16 cellular contexts compared by ENCODE assay signal in the genomic region with DNA sequence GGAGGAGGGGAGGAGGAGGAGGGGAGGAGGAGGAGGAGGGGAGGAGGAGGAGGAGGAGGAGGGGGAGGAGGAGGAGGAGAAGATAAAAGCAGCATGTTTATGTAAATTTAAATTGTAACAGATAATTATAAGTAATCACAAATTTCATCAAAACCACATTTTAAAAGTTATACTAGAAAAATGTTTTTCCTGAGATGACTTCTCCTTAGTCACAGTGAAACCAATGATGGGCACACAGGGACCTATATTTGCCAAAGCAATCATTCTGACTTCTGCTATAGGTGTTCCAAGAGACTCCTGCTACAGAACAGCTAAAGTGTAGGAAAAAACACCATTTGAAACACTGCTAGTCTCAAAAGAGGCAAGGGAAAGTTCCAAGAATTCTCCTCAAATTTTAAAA.
DNase-seq lines count a peak whose midpoint lies in the region; ATAC-seq and TF ChIP-seq lines count a peak whose summit lies in the region.
"Had no signal": no experiment of that assay in that cellular context is flagged by ENCODE, and none has a peak within 500 bp of the region (broad histone marks: within the 10 kb centered on the region; RNA-seq: fewer than 3 reads in every experiment).

No MANE protein-coding gene starts in this region.

- H3K9me3 Mint-ChIP-seq in activated naive CD4-positive, alpha-beta T cell treated with anti-CD3 and anti-CD28 coated beads for 36 hours = no peaks in the 10 kb centered on the region
- H3K9me3 Mint-ChIP-seq in activated naive CD4-positive, alpha-beta T cell treated with anti-CD3 and anti-CD28 coated beads, Interleukin-2, amount 10 ng/mL, durations not matched to agents 7 days and 5 days = no peaks in the 10 kb centered on the region
- no peaks in the 10 kb centered on the region for H3K9me3 Mint-ChIP-seq in stimulated activated naive B cell treated with anti-CD40 and anti-IgM and Interleukin-4, amounts not matched to agents 10 μg/mL and 1 μg/mL and 100 μg/mL, for 72 hours
- H3K9me3 Mint-ChIP-seq: activated B cell treated with CpG ODN at 0.5 μM for 24 hours had no signal

- peak overlapping the region; percentile 45 for H3K4me2 ChIP-seq in SK-N-SH

- peaks cover 44% of the 10 kb centered on the region for H4K20me1 ChIP-seq in SK-N-SH (ENCODE audit: insufficient read depth)

- H3K27ac Mint-ChIP-seq in activated naive CD4-positive, alpha-beta T cell treated with anti-CD3 and anti-CD28 coated beads for 36 hours = no peak overlapping the region
- H3K27ac Mint-ChIP-seq in activated naive CD4-positive, alpha-beta T cell treated with anti-CD3 and anti-CD28 coated beads, Interleukin-2, amount 10 ng/mL, durations not matched to agents 7 days and 5 days = no peak overlapping the region
- peak overlapping the region; percentile 37 for H3K27ac Mint-ChIP-seq in stimulated activated naive B cell treated with anti-CD40 and anti-IgM and Interleukin-4, amounts not matched to agents 10 μg/mL and 1 μg/mL and 100 μg/mL, for 72 hours
- H3K27ac Mint-ChIP-seq: activated B cell treated with CpG ODN at 0.5 μM for 24 hours had no signal

- POLR2A ChIA-PET in SK-N-SH (lab: Yijun Ruan, JAX) = no interaction called here

- peak overlapping the region in 1 of 2 experiments; percentile 66; a peak in 2 of 4 replicates for H3K27ac ChIP-seq in SK-N-SH (ENCODE audit: low read depth in 2 of 2, low read length in 1 of 2)
- peak overlapping the region; percentile 34 for H3K27ac ChIP-seq in epithelial cell of prostate
- H3K27ac ChIP-seq in substantia nigra (ENCODE audit: low read depth, low read length, poor library complexity, severe bottlenecking) = no peak overlapping the region
- H3K27ac ChIP-seq: thoracic aorta had no signal

- no peak for TF ChIP-seq RAD21 in SK-N-SH (IDR thresholded peaks at IDR 0.05; ENCODE audit: low read length)

- H3K9ac ChIP-seq in SK-N-SH = peak overlapping the region; percentile 28; the same call in 1 of the 2 replicates

- no peak overlapping the region for H3K4me3 ChIP-seq in SK-N-SH (ENCODE audit: low read depth in 2 of 2, low read length in 1 of 2)
- H3K4me3 ChIP-seq: thoracic aorta had no signal

- DNase-seq in activated naive CD4-positive, alpha-beta T cell treated with anti-CD3 and anti-CD28 coated beads for 36 hours = peak; percentile 28
- DNase-seq in activated naive CD4-positive, alpha-beta T cell treated with anti-CD3 and anti-CD28 coated beads, Interleukin-2, amount 10 ng/mL, durations not matched to agents 7 days and 5 days = no peak
- DNase-seq in SK-N-SH = no peak
- no peak for DNase-seq in epithelial cell of prostate (ENCODE audit: low read depth, low spot score)
- DNase-seq in stimulated activated naive B cell treated with anti-CD40 and anti-IgM and Interleukin-4, amounts not matched to agents 10 μg/mL and 1 μg/mL and 100 μg/mL, for 72 hours = no peak
- DNase-seq in left cardiac atrium = no peak
- DNase-seq in substantia nigra (lab: John Stamatoyannopoulos, UW) = no peak
- DNase-seq: activated B cell treated with CpG ODN at 0.5 μM for 24 hours, cerebellar nuclear complex, COR-L47, foreskin melanocyte, NCI-H1105, NCI-H2171 treated with DMSO at 0.1 percent for 48 hours, NCI-H774 had no signal

- H3K4me1 ChIP-seq in SK-N-SH (ENCODE audit: control insufficient read depth in 1 of 2, insufficient read depth in 2 of 2, low read depth in 1 of 2, low read length in 1 of 2) = peaks cover 4 to 29% of the 10 kb centered on the region in 2 experiments

- no peaks in the 10 kb centered on the region for H3K27me3 Mint-ChIP-seq in activated naive CD4-positive, alpha-beta T cell treated with anti-CD3 and anti-CD28 coated beads for 36 hours (ENCODE audit: low read depth)
- no peaks in the 10 kb centered on the region for H3K27me3 Mint-ChIP-seq in activated naive CD4-positive, alpha-beta T cell treated with anti-CD3 and anti-CD28 coated beads, Interleukin-2, amount 10 ng/mL, durations not matched to agents 7 days and 5 days
- H3K27me3 Mint-ChIP-seq in stimulated activated naive B cell treated with anti-CD40 and anti-IgM and Interleukin-4, amounts not matched to agents 10 μg/mL and 1 μg/mL and 100 μg/mL, for 72 hours = no peaks in the 10 kb centered on the region
- H3K27me3 Mint-ChIP-seq: activated B cell treated with CpG ODN at 0.5 μM for 24 hours had no signal

- TF ChIP-seq EP300 in SK-N-SH (IDR thresholded peaks at IDR 0.05; ENCODE audit: borderline replicate concordance in 1 of 2, low read depth in 1 of 2, low read length in 1 of 2) = no peak

- peaks cover 27 to 91% of the 10 kb centered on the region in 2 experiments for H3K36me3 ChIP-seq in SK-N-SH (replicated peaks in 1 of 2; ENCODE audit: control insufficient read depth in 1 of 2, insufficient read depth in 2 of 2, low read length in 1 of 2)

- peaks cover 7% of the 10 kb centered on the region for H3K36me3 Mint-ChIP-seq in activated naive CD4-positive, alpha-beta T cell treated with anti-CD3 and anti-CD28 coated beads for 36 hours (ENCODE audit: low read depth)
- H3K36me3 Mint-ChIP-seq in activated naive CD4-positive, alpha-beta T cell treated with anti-CD3 and anti-CD28 coated beads, Interleukin-2, amount 10 ng/mL, durations not matched to agents 7 days and 5 days = peaks cover 16% of the 10 kb centered on the region
- peaks cover 8 to 22% of the 10 kb centered on the region in 2 donors for H3K36me3 Mint-ChIP-seq in stimulated activated naive B cell treated with anti-CD40 and anti-IgM and Interleukin-4, amounts not matched to agents 10 μg/mL and 1 μg/mL and 100 μg/mL, for 72 hours

- intact Hi-C loops in activated naive CD4-positive, alpha-beta T cell treated with anti-CD3 and anti-CD28 coated beads for 36 hours (cut with micrococcal nuclease) = loop anchor here (1.0 to 2.0 kb wide), 4 partner anchors 8 to 76 kb away; no protein-coding TSS in a partner anchor
- intact Hi-C loops in left cardiac atrium (cut with DNase I) = no loop called here

- no peaks in the 10 kb centered on the region for H3K27me3 ChIP-seq in SK-N-SH (ENCODE audit: insufficient read depth)

- no peak for TF ChIP-seq CTCF in SK-N-SH (IDR thresholded peaks at IDR 0.05)

- H3K9me2 ChIP-seq in SK-N-SH = no peaks in the 10 kb centered on the region

- CTCF ChIA-PET in activated naive CD4-positive, alpha-beta T cell treated with anti-CD3 and anti-CD28 coated beads for 36 hours (lab: Charles Lee) = interaction anchor here (0.9 to 1.3 kb wide), 4 partner anchors 8 to 82 kb away, joined by 3 to 4 read pairs (median 3); no protein-coding TSS in a partner anchor
- CTCF ChIA-PET in activated naive CD4-positive, alpha-beta T cell treated with anti-CD3 and anti-CD28 coated beads, Interleukin-2, amount 10 ng/mL, durations not matched to agents 7 days and 5 days (lab: Charles Lee) = interaction anchor here (1.1 kb wide), 1 partner anchor 39 kb away, joined by 4 read pairs; no protein-coding TSS in a partner anchor
- CTCF ChIA-PET in SK-N-SH (lab: Yijun Ruan, JAX) = interaction anchor here (0.6 to 1.2 kb wide), 3 partner anchors 27 to 152 kb away, joined by 3 read pairs; no protein-coding TSS in a partner anchor

- no peak overlapping the region for H2AFZ ChIP-seq in SK-N-SH (ENCODE audit: low read depth)

- H3K4me1 Mint-ChIP-seq in activated naive CD4-positive, alpha-beta T cell treated with anti-CD3 and anti-CD28 coated beads for 36 hours (ENCODE audit: low read depth) = peaks cover 14% of the 10 kb centered on the region
- H3K4me1 Mint-ChIP-seq in activated naive CD4-positive, alpha-beta T cell treated with anti-CD3 and anti-CD28 coated beads, Interleukin-2, amount 10 ng/mL, durations not matched to agents 7 days and 5 days = peaks cover 11% of the 10 kb centered on the region
- H3K4me1 Mint-ChIP-seq in stimulated activated naive B cell treated with anti-CD40 and anti-IgM and Interleukin-4, amounts not matched to agents 10 μg/mL and 1 μg/mL and 100 μg/mL, for 72 hours = no peaks in the 10 kb centered on the region
- H3K4me1 Mint-ChIP-seq: activated B cell treated with CpG ODN at 0.5 μM for 24 hours had no signal

- peak in 1 of 2 donors; percentile 48 for ATAC-seq in stimulated activated naive B cell treated with anti-CD40 and anti-IgM and Interleukin-4, amounts not matched to agents 10 μg/mL and 1 μg/mL and 100 μg/mL, for 72 hours (replicated peaks)
- ATAC-seq in left cardiac atrium (no peak), GM18868 (IDR thresholded peaks at IDR 0.05; ENCODE audit: unreplicated experiment) (no peak)

- no peak overlapping the region for H3K4me3 Mint-ChIP-seq in activated naive CD4-positive, alpha-beta T cell treated with anti-CD3 and anti-CD28 coated beads for 36 hours
- H3K4me3 Mint-ChIP-seq in activated naive CD4-positive, alpha-beta T cell treated with anti-CD3 and anti-CD28 coated beads, Interleukin-2, amount 10 ng/mL, durations not matched to agents 7 days and 5 days = no peak overlapping the region
- no peak overlapping the region for H3K4me3 Mint-ChIP-seq in stimulated activated naive B cell treated with anti-CD40 and anti-IgM and Interleukin-4, amounts not matched to agents 10 μg/mL and 1 μg/mL and 100 μg/mL, for 72 hours
- H3K4me3 Mint-ChIP-seq: activated B cell treated with CpG ODN at 0.5 μM for 24 hours had no signal

- peaks cover 87% of the 10 kb centered on the region for H3F3A ChIP-seq in SK-N-SH (replicated peaks; ENCODE audit: insufficient read depth)

- H3K9me3 ChIP-seq in SK-N-SH = no peaks in the 10 kb centered on the region
- H3K9me3 ChIP-seq: thoracic aorta had no signal

- H3K79me2 ChIP-seq in SK-N-SH (ENCODE audit: insufficient read depth) = peaks cover 92% of the 10 kb centered on the region

TF ChIP-seq in SK-N-SH, 30 proteins besides CTCF, POLR2A, EP300 and RAD21 (continues in another document):
- TF ChIP-seq POLR2AphosphoS5 (IDR thresholded peaks at IDR 0.05; ENCODE audit: low read depth, low read length) = no peak
- no peak for TF ChIP-seq CHD2 (IDR thresholded peaks at IDR 0.05; ENCODE audit: low read length, partially characterized antibody)
- no peak for TF ChIP-seq SIN3A (IDR thresholded peaks at IDR 0.05; ENCODE audit: borderline replicate concordance, low read depth, low read length)
- TF ChIP-seq, protein P1, sequence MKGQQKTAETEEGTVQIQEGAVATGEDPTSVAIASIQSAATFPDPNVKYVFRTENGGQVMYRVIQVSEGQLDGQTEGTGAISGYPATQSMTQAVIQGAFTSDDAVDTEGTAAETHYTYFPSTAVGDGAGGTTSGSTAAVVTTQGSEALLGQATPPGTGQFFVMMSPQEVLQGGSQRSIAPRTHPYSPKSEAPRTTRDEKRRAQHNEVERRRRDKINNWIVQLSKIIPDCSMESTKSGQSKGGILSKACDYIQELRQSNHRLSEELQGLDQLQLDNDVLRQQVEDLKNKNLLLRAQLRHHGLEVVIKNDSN (IDR thresholded peaks at IDR 0.05; ENCODE audit: borderline replicate concordance, low read depth) = no peak
- TF ChIP-seq, protein P2, sequence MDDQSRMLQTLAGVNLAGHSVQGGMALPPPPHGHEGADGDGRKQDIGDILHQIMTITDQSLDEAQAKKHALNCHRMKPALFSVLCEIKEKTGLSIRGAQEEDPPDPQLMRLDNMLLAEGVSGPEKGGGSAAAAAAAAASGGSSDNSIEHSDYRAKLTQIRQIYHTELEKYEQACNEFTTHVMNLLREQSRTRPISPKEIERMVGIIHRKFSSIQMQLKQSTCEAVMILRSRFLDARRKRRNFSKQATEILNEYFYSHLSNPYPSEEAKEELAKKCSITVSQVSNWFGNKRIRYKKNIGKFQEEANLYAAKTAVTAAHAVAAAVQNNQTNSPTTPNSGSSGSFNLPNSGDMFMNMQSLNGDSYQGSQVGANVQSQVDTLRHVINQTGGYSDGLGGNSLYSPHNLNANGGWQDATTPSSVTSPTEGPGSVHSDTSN (IDR thresholded peaks at IDR 0.05) = no peak
